In the genomic region with DNA sequence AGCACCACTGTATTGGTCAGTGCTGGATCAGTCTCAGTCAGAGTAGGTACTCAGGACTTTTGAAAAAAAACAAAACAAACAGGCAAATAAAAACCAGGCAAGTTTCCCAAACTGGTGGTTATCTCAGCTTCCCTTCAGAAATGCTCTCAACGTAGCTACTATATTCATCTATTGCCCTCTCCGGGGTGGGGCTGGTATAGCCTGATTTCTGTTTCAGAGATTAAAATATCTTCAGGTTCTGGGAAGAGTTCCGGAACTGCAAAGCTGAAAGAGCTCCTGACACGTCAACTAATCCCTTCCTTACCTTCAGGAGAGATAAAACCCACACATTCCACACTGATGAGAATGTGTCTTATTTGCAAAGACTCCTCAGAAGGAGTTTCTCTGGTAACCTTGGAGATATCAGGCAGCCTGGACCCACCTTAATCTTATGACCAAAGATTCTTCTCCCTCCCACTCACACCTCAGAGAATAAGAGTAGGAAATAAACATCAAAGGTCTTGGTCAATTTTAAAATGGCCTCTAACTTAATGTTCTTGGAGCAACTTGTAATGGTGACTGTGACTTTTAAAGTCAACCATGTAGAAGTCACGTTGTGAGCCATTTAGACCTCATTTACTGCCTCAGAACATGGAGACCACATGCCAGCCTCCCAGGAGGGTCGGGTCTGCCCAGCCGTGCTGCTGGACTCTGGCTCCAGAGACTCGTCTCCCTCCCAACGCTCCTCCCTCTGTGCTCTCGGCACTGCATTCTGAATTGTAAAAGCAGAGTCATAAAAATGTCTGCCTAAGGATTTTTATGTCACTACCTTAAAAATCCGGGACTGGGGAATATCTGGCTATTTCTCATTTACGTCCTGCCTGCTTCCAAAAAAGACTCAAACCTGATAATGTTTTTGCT, we compare ENCODE assay signal across 8 cellular contexts. TPM values are rescaled to one million over a fixed set of nuclear protein-coding genes. Genes with fewer than 3 reads are reported as not detected.
DNase-seq lines count a peak whose midpoint lies in the region; TF ChIP-seq lines count a peak whose summit lies in the region.

No MANE protein-coding gene starts in this region.

- H3K9me3 Mint-ChIP-seq in nephron progenitor cell: no peaks in the 10 kb centered on the region

- H3K4me1 ChIP-seq in suprapubic skin (peaks cover 21% of the 10 kb centered on the region), thyroid gland (peaks cover 5 to 12% of the 10 kb centered on the region in 2 donors)

- peaks cover 27% of the 10 kb centered on the region for H3K4me1 Mint-ChIP-seq in nephron progenitor cell

- 0 out of 2 replicates have a peak, but pooled peaks have one; percentile 20 for TF ChIP-seq CTCF in BJ (IDR thresholded peaks at IDR 0.05; ENCODE audit: insufficient read depth, low read depth, low read length)
- TF ChIP-seq CTCF in epithelial cell of esophagus (IDR thresholded peaks at IDR 0.05; ENCODE audit: insufficient read depth, low read depth, low read length, missing control alignments): peak; percentile 22
- no peak for TF ChIP-seq CTCF in nephron progenitor cell (IDR thresholded peaks at IDR 0.05)
- no peak for TF ChIP-seq CTCF in suprapubic skin (IDR thresholded peaks at IDR 0.05)
- TF ChIP-seq CTCF in thyroid gland (IDR thresholded peaks at IDR 0.05): no peak

- POLR2A ChIA-PET in BJ (lab: Charles Lee): interaction anchor here (0.6 kb wide), 2 partner anchors 21 to 41 kb away, joined by 3 to 5 read pairs; no protein-coding TSS in a partner anchor

- no peaks in the 10 kb centered on the region for H3K36me3 ChIP-seq in BJ (ENCODE audit: control insufficient read depth, insufficient read depth, low read length)
- H3K36me3 ChIP-seq in suprapubic skin: peaks cover 35% of the 10 kb centered on the region
- H3K36me3 ChIP-seq in thyroid gland: no peaks in the 10 kb centered on the region

- WGBS in suprapubic skin: 36% methylated on average over 12 of the region's 12 CpGs
- 74 to 79% methylated on average over 12 of the region's 12 CpGs for WGBS in thyroid gland, 2 donors

- no peak for TF ChIP-seq EP300 in suprapubic skin (IDR thresholded peaks at IDR 0.05)

- intact Hi-C loops in thyroid gland (cut with DNase I): no loop called here

- no peaks in the 10 kb centered on the region for H3K9me3 ChIP-seq in suprapubic skin
- H3K9me3 ChIP-seq in thyroid gland: no peaks in the 10 kb centered on the region

- H3K27ac ChIP-seq in suprapubic skin (no peak overlapping the region), thyroid gland (no peak overlapping the region)

- no peaks in the 10 kb centered on the region for H3K27me3 ChIP-seq in BJ (ENCODE audit: control insufficient read depth, insufficient read depth, low read length)
- H3K27me3 ChIP-seq in suprapubic skin: no peaks in the 10 kb centered on the region
- H3K27me3 ChIP-seq in thyroid gland: no peaks in the 10 kb centered on the region

- DNase-seq in BJ (ENCODE audit: low read depth) (peak; percentile 66), M059J (ENCODE audit: low read depth) (peak; percentile 98), epithelial cell of esophagus (ENCODE audit: low read depth) (peak; percentile 94), nephron progenitor cell (peak; percentile 40), suprapubic skin (ENCODE audit: low spot score in 2 of 2) (no peak), thyroid gland (no peak), amniotic stem cell (lab: John Stamatoyannopoulos, UW) (no peak)
- DNase-seq in activated naive CD4-positive, alpha-beta T cell treated with anti-CD3 and anti-CD28 coated beads, Interleukin-2, amount 50 U/mL, for 16 hours: no peak

- peak overlapping the region; percentile 17 for H3K4me3 Mint-ChIP-seq in nephron progenitor cell

- H3K36me3 Mint-ChIP-seq in nephron progenitor cell (ENCODE audit: low read depth): no peaks in the 10 kb centered on the region

- TF ChIP-seq POLR2A in suprapubic skin (IDR thresholded peaks at IDR 0.05) (no peak), thyroid gland (IDR thresholded peaks at IDR 0.05) (no peak)

- CTCF ChIA-PET in BJ (lab: Yijun Ruan, JAX): interaction anchor here (1.0 to 1.5 kb wide), 2 partner anchors 38 to 99 kb away, joined by 3 read pairs; no protein-coding TSS in a partner anchor

- H3K27ac Mint-ChIP-seq in nephron progenitor cell: no peak overlapping the region

- H3K4me3 ChIP-seq in BJ (ENCODE audit: low read depth, low read length) (no peak overlapping the region), epithelial cell of esophagus (ENCODE audit: low read length) (no peak overlapping the region), suprapubic skin (no peak overlapping the region), thyroid gland (replicated peaks in 1 of 3) (no peak overlapping the region)

- H3K27me3 Mint-ChIP-seq in nephron progenitor cell (ENCODE audit: low read depth, poor library complexity): peaks cover 9% of the 10 kb centered on the region

RNA-seq across cellular contexts. Expression of gene CDCP1, which starts 53.8 kb away (rescaled TPM):
- 1.0 and 1.3 TPM in 2 replicates for polyA plus RNA-seq in BJ (2011; rRNA removed)
- 1.3 and 2.5 TPM in 2 replicates for polyA minus RNA-seq in BJ (2011; rRNA and poly(A)+ RNA removed)
- 23.7 and 33.5 TPM in 2 replicates for total RNA-seq in M059J (2014; rRNA removed; shearing (Covaris generic))
- 10 to 100 TPM; 77.4 to 85.6 (median 80.3) TPM for total RNA-seq in suprapubic skin
- 10 to 100 TPM; 14.7 to 35.9 (median 24.2) TPM for total RNA-seq in thyroid gland

Comparison
In these comparisons a context has a peak if more than half of its experiments do, and no peak if none do; other contexts are left out.
1. DNase-seq: peak in BJ (single experiment), M059J (single experiment), epithelial cell of esophagus (single experiment) and nephron progenitor cell (single experiment); none in suprapubic skin (0 of 2), thyroid gland (0 of 2), amniotic stem cell (single experiment) and activated naive CD4-positive, alpha-beta T cell treated with anti-CD3 and anti-CD28 coated beads, Interleukin-2, amount 50 U/mL, for 16 hours (single experiment).
2. CTCF ChIP-seq: peak in BJ (single experiment) and epithelial cell of esophagus (single experiment); none in nephron progenitor cell (single experiment), suprapubic skin (0 of 2) and thyroid gland (0 of 6).